25 cellular contexts compared by ENCODE assay signal in genomic region chrY:8085925-8086324, GRCh38.
"Had no signal": no experiment of that assay in that cellular context is flagged by ENCODE, and none has a peak within 500 bp of the region (broad histone marks: within the 10 kb centered on the region; RNA-seq: fewer than 3 reads in every experiment).

No MANE protein-coding gene starts in this region.

- H3K4me1 ChIP-seq: Peyer's patch had no signal

- DNase-seq: activated CD4-positive, alpha-beta T cell treated with anti-CD3 and anti-CD28 coated beads, Interleukin-2, amount 10 ng/mL, durations not matched to agents 24 days and 14 days; activated CD4-positive, alpha-beta T cell treated with anti-CD3 and anti-CD28 coated beads, Interleukin-2, amount 50 U/mL, for 48 hours; activated CD8-positive, alpha-beta T cell treated with anti-CD3 and anti-CD28 coated beads, Interleukin-2, amount 10 ng/mL, durations not matched to agents 7 days and 5 days; activated gamma-delta T cell treated with Interleukin-2 at 50 U/mL for 16 hours; activated naive CD4-positive, alpha-beta T cell treated with anti-CD3 and anti-CD28 coated beads, Interleukin-2, amount 10 ng/mL, durations not matched to agents 7 days and 5 days; activated naive CD8-positive, alpha-beta T cell treated with anti-CD3 and anti-CD28 coated beads for 36 hours; activated T-cell treated with anti-CD3 and anti-CD28 coated beads, Interleukin-2, amount 50 U/mL, for 24 hours; amniotic stem cell; aorta; brain microvascular endothelial cell; NCI-H1105 treated with DMSO at 0.1 percent for 48 hours; NCI-H1436; NCI-H1694; NCI-H1930; NCI-H510A; NCI-H526; NCI-H748 treated with DMSO at 0.1 percent for 48 hours; NK-92 treated with Interleukin-12 subunit alpha and Interleukin-12 subunit beta, amount 100 ng/mL, for 24 hours; PC-3; Peyer's patch; Right ventricle myocardium superior had no signal

- H3K36me3 ChIP-seq: brain microvascular endothelial cell, cardiac muscle cell, Peyer's patch had no signal

- H3K9ac ChIP-seq: KMS-11 had no signal

- ATAC-seq: activated CD8-positive, alpha-beta T cell treated with anti-CD3 and anti-CD28 coated beads, Interleukin-2, amount 10 ng/mL, durations not matched to agents 7 days and 5 days; PC-3 had no signal

- FAIRE-seq: TTC549 had no signal

- H3K27me3 ChIP-seq: brain microvascular endothelial cell, cardiac muscle cell, Peyer's patch had no signal

- H3K27ac ChIP-seq: brain microvascular endothelial cell, cardiac muscle cell, KMS-11, Peyer's patch, RWPE1 had no signal

- H3K4me3 ChIP-seq: cardiac muscle cell, Peyer's patch had no signal

- H3K9me3 ChIP-seq: Peyer's patch had no signal
